ENCODE assay signal across 1 cellular context in genomic region chr10:78931333-78932083, GRCh38.
TF ChIP-seq lines count a peak whose summit lies in the region.

No MANE protein-coding gene starts in this region.

TF ChIP-seq in HEK293, 187 proteins besides CTCF, POLR2A, EP300 and RAD21 (continued from another document and continues in another):
- TF ChIP-seq ATF2 (tag by site-specific recombination; IDR thresholded peaks at IDR 0.05; ENCODE audit: low read depth) = no peak
- no peak for TF ChIP-seq ZNF2 (tag by site-specific recombination; IDR thresholded peaks at IDR 0.05)
- TF ChIP-seq EGR2 (tag by site-specific recombination; IDR thresholded peaks at IDR 0.05; ENCODE audit: low read depth) = no peak
- no peak for TF ChIP-seq ZNF157 (tag by site-specific recombination; IDR thresholded peaks at IDR 0.05)
- TF ChIP-seq KLF1 (tag by site-specific recombination; IDR thresholded peaks at IDR 0.05) = peak; percentile 39
- TF ChIP-seq HIC1 (tag by site-specific recombination; IDR thresholded peaks at IDR 0.05) = 0 out of 2 replicates have a peak, but pooled peaks have one; percentile 23
- TF ChIP-seq KLF8 (tag by site-specific recombination; IDR thresholded peaks at IDR 0.05) = no peak
- no peak for TF ChIP-seq ZNF221 (tag by site-specific recombination; IDR thresholded peaks at IDR 0.05; ENCODE audit: borderline replicate concordance)
- TF ChIP-seq ZSCAN5A (tag by site-specific recombination; IDR thresholded peaks at IDR 0.05) = no peak
- TF ChIP-seq ZNF518A (tag by site-specific recombination; conservative IDR thresholded peaks at IDR 0.05; ENCODE audit: low read depth) = no peak
- no peak for TF ChIP-seq BCL11B (tag by site-specific recombination; IDR thresholded peaks at IDR 0.05; ENCODE audit: low read depth)
- no peak for TF ChIP-seq ZNF202 (tag by site-specific recombination; IDR thresholded peaks at IDR 0.05; ENCODE audit: borderline replicate concordance)
- TF ChIP-seq ZNF776 (tag by site-specific recombination; IDR thresholded peaks at IDR 0.05; ENCODE audit: borderline replicate concordance) = no peak
- TF ChIP-seq, protein P1, sequence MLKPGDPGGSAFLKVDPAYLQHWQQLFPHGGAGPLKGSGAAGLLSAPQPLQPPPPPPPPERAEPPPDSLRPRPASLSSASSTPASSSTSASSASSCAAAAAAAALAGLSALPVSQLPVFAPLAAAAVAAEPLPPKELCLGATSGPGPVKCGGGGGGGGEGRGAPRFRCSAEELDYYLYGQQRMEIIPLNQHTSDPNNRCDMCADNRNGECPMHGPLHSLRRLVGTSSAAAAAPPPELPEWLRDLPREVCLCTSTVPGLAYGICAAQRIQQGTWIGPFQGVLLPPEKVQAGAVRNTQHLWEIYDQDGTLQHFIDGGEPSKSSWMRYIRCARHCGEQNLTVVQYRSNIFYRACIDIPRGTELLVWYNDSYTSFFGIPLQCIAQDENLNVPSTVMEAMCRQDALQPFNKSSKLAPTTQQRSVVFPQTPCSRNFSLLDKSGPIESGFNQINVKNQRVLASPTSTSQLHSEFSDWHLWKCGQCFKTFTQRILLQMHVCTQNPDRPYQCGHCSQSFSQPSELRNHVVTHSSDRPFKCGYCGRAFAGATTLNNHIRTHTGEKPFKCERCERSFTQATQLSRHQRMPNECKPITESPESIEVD (tag by site-specific recombination; IDR thresholded peaks at IDR 0.05) = 0 out of 2 replicates have a peak, but pooled peaks have one; percentile 37
- no peak for TF ChIP-seq ZNF521 (tag by site-specific recombination; IDR thresholded peaks at IDR 0.05)
- no peak for TF ChIP-seq ZFHX2 (tag by site-specific recombination; conservative IDR thresholded peaks at IDR 0.05)
- TF ChIP-seq ZNF112 (tag by site-specific recombination; IDR thresholded peaks at IDR 0.05) = no peak
- no peak for TF ChIP-seq ZNF571 (tag by site-specific recombination; IDR thresholded peaks at IDR 0.05)
- peak; percentile 54 for TF ChIP-seq GLIS1 (tag by site-specific recombination; IDR thresholded peaks at IDR 0.05)
- TF ChIP-seq, protein P2, sequence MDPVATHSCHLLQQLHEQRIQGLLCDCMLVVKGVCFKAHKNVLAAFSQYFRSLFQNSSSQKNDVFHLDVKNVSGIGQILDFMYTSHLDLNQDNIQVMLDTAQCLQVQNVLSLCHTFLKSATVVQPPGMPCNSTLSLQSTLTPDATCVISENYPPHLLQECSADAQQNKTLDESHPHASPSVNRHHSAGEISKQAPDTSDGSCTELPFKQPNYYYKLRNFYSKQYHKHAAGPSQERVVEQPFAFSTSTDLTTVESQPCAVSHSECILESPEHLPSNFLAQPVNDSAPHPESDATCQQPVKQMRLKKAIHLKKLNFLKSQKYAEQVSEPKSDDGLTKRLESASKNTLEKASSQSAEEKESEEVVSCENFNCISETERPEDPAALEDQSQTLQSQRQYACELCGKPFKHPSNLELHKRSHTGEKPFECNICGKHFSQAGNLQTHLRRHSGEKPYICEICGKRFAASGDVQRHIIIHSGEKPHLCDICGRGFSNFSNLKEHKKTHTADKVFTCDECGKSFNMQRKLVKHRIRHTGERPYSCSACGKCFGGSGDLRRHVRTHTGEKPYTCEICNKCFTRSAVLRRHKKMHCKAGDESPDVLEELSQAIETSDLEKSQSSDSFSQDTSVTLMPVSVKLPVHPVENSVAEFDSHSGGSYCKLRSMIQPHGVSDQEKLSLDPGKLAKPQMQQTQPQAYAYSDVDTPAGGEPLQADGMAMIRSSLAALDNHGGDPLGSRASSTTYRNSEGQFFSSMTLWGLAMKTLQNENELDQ (tag by site-specific recombination; IDR thresholded peaks at IDR 0.05; ENCODE audit: low read depth) = no peak
- TF ChIP-seq ZBTB1 (tag by site-specific recombination; IDR thresholded peaks at IDR 0.05) = no peak
- TF ChIP-seq ZNF18 (tag by site-specific recombination; IDR thresholded peaks at IDR 0.05) = no peak
- no peak for TF ChIP-seq ZNF350 (tag by site-specific recombination; IDR thresholded peaks at IDR 0.05)
- TF ChIP-seq ZFP37 (tag by site-specific recombination; IDR thresholded peaks at IDR 0.05) = no peak
- TF ChIP-seq GLI4 (tag by site-specific recombination; IDR thresholded peaks at IDR 0.05) = no peak
- TF ChIP-seq ZBTB7A (tag by site-specific recombination; IDR thresholded peaks at IDR 0.05; ENCODE audit: low read depth) = no peak
- TF ChIP-seq KLF7 (tag by site-specific recombination; IDR thresholded peaks at IDR 0.05; ENCODE audit: borderline replicate concordance) = no peak
- no peak for TF ChIP-seq ZNF354C (tag by site-specific recombination; IDR thresholded peaks at IDR 0.05; ENCODE audit: borderline replicate concordance, low read depth)
- TF ChIP-seq ZNF423 (tag by site-specific recombination; IDR thresholded peaks at IDR 0.05) = no peak; the same call in none of the 2 replicates
- TF ChIP-seq REST (tag by site-specific recombination; IDR thresholded peaks at IDR 0.05) = no peak
- TF ChIP-seq MZF1 (tag by site-specific recombination; IDR thresholded peaks at IDR 0.05; ENCODE audit: borderline replicate concordance) = no peak
- peak; percentile 54 for TF ChIP-seq FEZF1 (tag by site-specific recombination; IDR thresholded peaks at IDR 0.05)
- TF ChIP-seq ZNF692 (tag by site-specific recombination; IDR thresholded peaks at IDR 0.05) = no peak
- no peak for TF ChIP-seq ZNF169 (tag by site-specific recombination; IDR thresholded peaks at IDR 0.05)
- no peak for TF ChIP-seq MYNN (tag by site-specific recombination; IDR thresholded peaks at IDR 0.05; ENCODE audit: borderline replicate concordance)
- TF ChIP-seq WT1 (tag by site-specific recombination; IDR thresholded peaks at IDR 0.05) = no peak
- TF ChIP-seq ZNF37A (tag by site-specific recombination; IDR thresholded peaks at IDR 0.05) = no peak
- TF ChIP-seq ZNF747 (tag by site-specific recombination; IDR thresholded peaks at IDR 0.05) = no peak
- TF ChIP-seq ZNF530 (tag by site-specific recombination; IDR thresholded peaks at IDR 0.05; ENCODE audit: low read depth) = no peak
- TF ChIP-seq ZNF133 (tag by site-specific recombination; IDR thresholded peaks at IDR 0.05) = no peak
